20 cellular contexts compared by ENCODE assay signal in the genomic region with DNA sequence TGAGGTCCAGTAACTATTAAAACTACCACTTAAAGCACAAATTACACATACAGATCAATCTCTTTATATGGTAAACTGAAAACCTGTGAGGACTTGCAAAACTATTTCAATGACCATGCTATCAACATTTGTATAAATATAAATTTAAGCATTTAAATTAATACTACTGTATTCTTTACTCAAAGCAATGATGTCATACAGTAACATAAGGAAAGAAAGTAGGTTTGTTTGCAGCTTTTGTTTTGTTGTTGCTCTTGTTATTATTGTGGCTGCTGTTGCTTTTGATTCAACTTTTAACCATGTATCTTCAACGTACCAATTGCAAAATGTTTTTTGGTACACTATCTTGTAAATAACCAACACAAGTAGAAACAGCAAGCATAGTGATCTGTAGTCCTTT. TPM values are rescaled to one million over a fixed set of nuclear protein-coding genes. Genes with fewer than 3 reads are reported as not detected.
DNase-seq lines count a peak whose midpoint lies in the region; ATAC-seq and TF ChIP-seq lines count a peak whose summit lies in the region.
"Had no signal": no experiment of that assay in that cellular context is flagged by ENCODE, and none has a peak within 500 bp of the region (broad histone marks: within the 10 kb centered on the region; RNA-seq: fewer than 3 reads in every experiment).

No MANE protein-coding gene starts in this region.

- peak overlapping the region; percentile 58 to 85 (median 77) for H3K27ac Mint-ChIP-seq in nephron

- no peak overlapping the region for H3K4me2 ChIP-seq in Karpas-422 (ENCODE audit: low read depth, low read length, poor library complexity, severe bottlenecking)

- peaks cover 51% of the 10 kb centered on the region for H3K4me1 Mint-ChIP-seq in nephron

- H3K4me3 ChIP-seq in cardiac muscle cell (no peak overlapping the region), Karpas-422 (ENCODE audit: low read length) (no peak overlapping the region), adipocyte (ENCODE audit: low read length) (peak overlapping the region; percentile 23), A673 (ENCODE audit: low read depth, low read length, poor library complexity, severe bottlenecking) (no peak overlapping the region)
- H3K4me3 ChIP-seq in effector memory CD4-positive, alpha-beta T cell (ENCODE audit: insufficient read depth, low read depth, low read length, poor library complexity, severe bottlenecking) = no peak overlapping the region
- H3K4me3 ChIP-seq: upper lobe of right lung had no signal

- DNase-seq in cardiac muscle cell (ENCODE audit: low read depth in 1 of 2, low spot score in 1 of 2) = no peak
- DNase-seq in Right ventricle myocardium superior = no peak
- DNase-seq in Karpas-422 = no peak
- no peak for DNase-seq in adipocyte (ENCODE audit: low read depth)
- DNase-seq in effector memory CD4-positive, alpha-beta T cell = no peak
- no peak for DNase-seq in A673 (ENCODE audit: low spot score)
- DNase-seq: activated effector memory CD4-positive, alpha-beta T cell treated with anti-CD3 and anti-CD28 coated beads, Interleukin-2, amount 50 U/mL, for 16 hours; anterior cingulate cortex; cerebellar nuclear complex; DMS53; HCEC 1CT; KG1; midbrain; NCI-H187; PC-3; stimulated activated CD4-positive, alpha-beta T cell treated with anti-CD3 and anti-CD28 coated beads, Interleukin-4, amount 100 ng/mL, for 4 hours; upper lobe of right lung had no signal

- POLR2A ChIA-PET in A673 (lab: Charles Lee; ENCODE audit: low non-redundant PET) = no interaction called here

- no peaks in the 10 kb centered on the region for H3K27me3 Mint-ChIP-seq in nephron (ENCODE audit: low read depth)

- H3K9me3 ChIP-seq in cardiac muscle cell (ENCODE audit: low read depth) (no peaks in the 10 kb centered on the region), Karpas-422 (ENCODE audit: low read length) (no peaks in the 10 kb centered on the region), adipocyte (ENCODE audit: control insufficient read depth, low read length) (no peaks in the 10 kb centered on the region), A673 (ENCODE audit: low read depth, low read length, poor library complexity, severe bottlenecking) (no peaks in the 10 kb centered on the region)
- H3K9me3 ChIP-seq in effector memory CD4-positive, alpha-beta T cell (ENCODE audit: control insufficient read depth, low read length) = no peaks in the 10 kb centered on the region
- H3K9me3 ChIP-seq: upper lobe of right lung had no signal

- no peak for ATAC-seq in Right ventricle myocardium superior (ENCODE audit: poor library complexity)
- no peak for ATAC-seq in HG02759 (IDR thresholded peaks at IDR 0.05; ENCODE audit: unreplicated experiment)
- ATAC-seq: PC-3, upper lobe of right lung had no signal

- intact Hi-C loops in Right ventricle myocardium superior (cut with DNase I) (no loop called here), A673 (cut with micrococcal nuclease; ENCODE audit: unreplicated experiment) (no loop called here)

- H4K20me1 ChIP-seq in Karpas-422 (ENCODE audit: insufficient read depth, low read depth, low read length) = no peaks in the 10 kb centered on the region

- H3K4me3 Mint-ChIP-seq in nephron = peak overlapping the region in 1 of 3 experiments; percentile 11

- H3K4me1 ChIP-seq in cardiac muscle cell (ENCODE audit: low read depth) = peaks cover 11% of the 10 kb centered on the region
- peaks cover 50% of the 10 kb centered on the region for H3K4me1 ChIP-seq in Karpas-422 (ENCODE audit: low read length)
- H3K4me1 ChIP-seq in adipocyte (ENCODE audit: control insufficient read depth, insufficient read depth, low read length) = peaks cover 41% of the 10 kb centered on the region
- H3K4me1 ChIP-seq in effector memory CD4-positive, alpha-beta T cell (ENCODE audit: control insufficient read depth, insufficient read depth, low read length, poor library complexity, severe bottlenecking) = peaks cover 12% of the 10 kb centered on the region
- H3K4me1 ChIP-seq in A673 (ENCODE audit: insufficient read depth, low read length, poor library complexity, severe bottlenecking) = peaks cover 24% of the 10 kb centered on the region
- H3K4me1 ChIP-seq: upper lobe of right lung had no signal

- peaks cover 96% of the 10 kb centered on the region for H3K79me2 ChIP-seq in Karpas-422 (ENCODE audit: low read length)

- H3K36me3 ChIP-seq in cardiac muscle cell = peaks cover 3% of the 10 kb centered on the region
- H3K36me3 ChIP-seq in Karpas-422 (ENCODE audit: insufficient read depth, low read length) = peaks cover 68% of the 10 kb centered on the region
- H3K36me3 ChIP-seq in adipocyte (ENCODE audit: control insufficient read depth, insufficient read depth, low read length, severe bottlenecking) = peaks cover 55% of the 10 kb centered on the region
- H3K36me3 ChIP-seq in effector memory CD4-positive, alpha-beta T cell (ENCODE audit: control insufficient read depth, insufficient read depth, low read length) = peaks cover 7% of the 10 kb centered on the region
- peaks cover 5% of the 10 kb centered on the region for H3K36me3 ChIP-seq in A673 (ENCODE audit: insufficient read depth, low read length, poor library complexity, severe bottlenecking)

- TF ChIP-seq CTCF in cardiac muscle cell (IDR thresholded peaks at IDR 0.05; ENCODE audit: low read depth, low read length) (no peak), nephron (IDR thresholded peaks at IDR 0.05; ENCODE audit: unreplicated experiment in 3 of 3) (no peak), A673 (conservative IDR thresholded peaks at IDR 0.05; ENCODE audit: low read depth, low read length) (no peak)

- H3K27me3 ChIP-seq in cardiac muscle cell = no peaks in the 10 kb centered on the region
- H3K27me3 ChIP-seq in Karpas-422 (ENCODE audit: low read length) = no peaks in the 10 kb centered on the region
- H3K27me3 ChIP-seq in adipocyte (replicated peaks; ENCODE audit: control insufficient read depth, insufficient read depth, low read length) = no peaks in the 10 kb centered on the region
- H3K27me3 ChIP-seq in effector memory CD4-positive, alpha-beta T cell (replicated peaks; ENCODE audit: control insufficient read depth, insufficient read depth, low read length, poor library complexity, severe bottlenecking) = no peaks in the 10 kb centered on the region
- H3K27me3 ChIP-seq in A673 (replicated peaks; ENCODE audit: insufficient read depth, low read depth, low read length, poor library complexity) = no peaks in the 10 kb centered on the region
- H3K27me3 ChIP-seq: upper lobe of right lung had no signal

- H3K9ac ChIP-seq in Karpas-422 (ENCODE audit: low read length) = no peak overlapping the region
- H3K9ac ChIP-seq in adipocyte (ENCODE audit: low read length) = peak overlapping the region; percentile 18

- peak overlapping the region; percentile 29 for H3K27ac ChIP-seq in cardiac muscle cell
- H3K27ac ChIP-seq in Karpas-422 (ENCODE audit: low read length) = peak overlapping the region; percentile 44; the same call in 1 of the 2 replicates
- no peak overlapping the region for H3K27ac ChIP-seq in effector memory CD4-positive, alpha-beta T cell (ENCODE audit: insufficient read depth, low read length, poor library complexity, severe bottlenecking)
- H3K27ac ChIP-seq in A673 (ENCODE audit: low read depth, low read length, poor library complexity, severe bottlenecking) = no peak overlapping the region
- H3K27ac ChIP-seq: upper lobe of right lung, VCaP had no signal

- H3K36me3 Mint-ChIP-seq in nephron (ENCODE audit: low read depth) = peaks cover 47% of the 10 kb centered on the region

- CTCF ChIA-PET in A673 (lab: Charles Lee) = no interaction called here

- no peaks in the 10 kb centered on the region for H3K9me2 ChIP-seq in Karpas-422 (replicated peaks; ENCODE audit: insufficient read depth, low read length)

- H2AFZ ChIP-seq in Karpas-422 (ENCODE audit: low read length) = no peak overlapping the region

- BruUV-seq in A673 (replicated peaks; lab: Mats Ljungman, UMichigan) = no TSS peak

- no peaks in the 10 kb centered on the region for H3K9me3 Mint-ChIP-seq in nephron

RNA-seq across cellular contexts. Expression of gene CBLB, which starts 22.0 kb away (rescaled TPM):
- 48.2 and 53.1 TPM in 2 replicates for total RNA-seq in cardiac muscle cell
- polyA plus RNA-seq in cardiac muscle cell = 30.3 and 34.9 TPM in 2 replicates
- 56.7 TPM for total RNA-seq in Right ventricle myocardium superior
- total RNA-seq in Karpas-422 (2014; rRNA removed; shearing (Covaris generic); ENCODE audit: low replicate concordance) = 94.9 and 98.8 TPM in 2 replicates
- total RNA-seq in A673 (2021) = 23.3 and 27.9 TPM in 2 replicates

Comparison
In these comparisons a context has a peak if more than half of its experiments do, and no peak if none do; other contexts are left out.
1. H3K27ac ChIP-seq: peak in cardiac muscle cell (single experiment) and Karpas-422 (single experiment); none in effector memory CD4-positive, alpha-beta T cell (single experiment) and A673 (single experiment).